21 cellular contexts compared by ENCODE assay signal in genomic region chr5:58198330-58198729, GRCh38.
"Had no signal": no experiment of that assay in that cellular context is flagged by ENCODE, and none has a peak within 500 bp of the region (broad histone marks: within the 10 kb centered on the region; RNA-seq: fewer than 3 reads in every experiment).

No MANE protein-coding gene starts in this region.

- H3K9me3 ChIP-seq: Peyer's patch, SJCRH30 had no signal

- H3K9ac ChIP-seq: KMS-11 had no signal

- DNase-seq: Kasumi-1, MV-4-11, NCI-H1048, NCI-H1105, NCI-H1417, NCI-H1436 treated with DMSO at 0.1 percent for 48 hours, NCI-H1694, NCI-H187 treated with DMSO at 0.1 percent for 48 hours, NCI-H2081, NCI-H2107, NCI-H2227 treated with DMSO at 0.1 percent for 48 hours, NCI-H524, NCI-H526 treated with DMSO at 0.1 percent for 48 hours, NCI-H748 treated with DMSO at 0.1 percent for 48 hours, Peyer's patch, SHP77 treated with DMSO at 0.1 percent for 48 hours, SJCRH30, T-helper 1 cell had no signal

- H3K27me3 ChIP-seq: Peyer's patch, SJCRH30 had no signal

- H3K27ac ChIP-seq: KMS-11, Peyer's patch, SJCRH30 had no signal

- H3K4me1 ChIP-seq: Peyer's patch, SJCRH30 had no signal

- ATAC-seq: Right ventricle myocardium inferior, SK-N-SH treated with all-trans-retinoic acid at 6 μM for 48 hours had no signal

- H3K4me2 ChIP-seq: KMS-11 had no signal

- H3K4me3 ChIP-seq: Peyer's patch, SJCRH30 had no signal

- H3K36me3 ChIP-seq: Peyer's patch, SJCRH30 had no signal
